8 cellular contexts compared by ENCODE assay signal in genomic region chr9:101533334-101534187, GRCh38. TPM values are rescaled to one million over a fixed set of nuclear protein-coding genes. Genes with fewer than 3 reads are reported as not detected.
A peak's percentile ranks its signal among the peaks of the same experiment; 100 is the strongest.
DNase-seq lines count a peak whose midpoint lies in the region; ATAC-seq and TF ChIP-seq lines count a peak whose summit lies in the region.

RNF20 (plus strand) TSS chr9:101533853; CDS start chr9:101535424, 1,571 bp downstream.

- H3K36me3 ChIP-seq in GM06990 (ENCODE audit: control insufficient read depth, insufficient read depth, low read length) (no peaks in the 10 kb centered on the region; the same call in none of the 2 replicates), suprapubic skin (peaks cover 6% of the 10 kb centered on the region)

- H3K4me3 ChIP-seq in GM06990 (replicated peaks; ENCODE audit: low read depth, low read length) (peak within 1 kb of the TSS; percentile 83), suprapubic skin (peak within 1 kb of the TSS; percentile 74)

- no peaks in the 10 kb centered on the region for H3K9me3 ChIP-seq in suprapubic skin

- H3K27me3 ChIP-seq in GM06990 (replicated peaks; ENCODE audit: control insufficient read depth, insufficient read depth, low read length) = no peaks in the 10 kb centered on the region
- H3K27me3 ChIP-seq in suprapubic skin = no peaks in the 10 kb centered on the region

- H3K27ac Mint-ChIP-seq in activated naive CD4-positive, alpha-beta T cell treated with anti-CD3 and anti-CD28 coated beads, Interleukin-2, amount 50 U/mL, for 24 hours = peak within 1 kb of the TSS; percentile 100

- no peak for TF ChIP-seq CTCF in GM06990 (IDR thresholded peaks at IDR 0.05; ENCODE audit: insufficient read depth, low read length, poor library complexity, severe bottlenecking)
- no peak for TF ChIP-seq CTCF in suprapubic skin (IDR thresholded peaks at IDR 0.05)

- peaks cover 34% of the 10 kb centered on the region for H3K4me1 ChIP-seq in suprapubic skin

- no peak for TF ChIP-seq POLR2A in suprapubic skin (IDR thresholded peaks at IDR 0.05)

- ATAC-seq in HG02588 (IDR thresholded peaks at IDR 0.05; ENCODE audit: unreplicated experiment) (peak; percentile 97), SK-N-SH treated with all-trans-retinoic acid at 6 μM for 48 hours (peak; percentile 95)

- under 1% methylated on average over 36 of the region's 45 CpGs for WGBS in suprapubic skin

- TF ChIP-seq EP300 in suprapubic skin (IDR thresholded peaks at IDR 0.05) = no peak

- peaks cover 22% of the 10 kb centered on the region for H3K4me1 Mint-ChIP-seq in activated naive CD4-positive, alpha-beta T cell treated with anti-CD3 and anti-CD28 coated beads, Interleukin-2, amount 50 U/mL, for 24 hours

- H3K27ac ChIP-seq in suprapubic skin = peak within 1 kb of the TSS; percentile 95

- H3K27me3 Mint-ChIP-seq in activated naive CD4-positive, alpha-beta T cell treated with anti-CD3 and anti-CD28 coated beads, Interleukin-2, amount 50 U/mL, for 24 hours = no peaks in the 10 kb centered on the region

- peak; percentile 96 for DNase-seq in GM06990 (ENCODE audit: extremely low read depth, insufficient read length)
- peak; percentile 99 for DNase-seq in NCI-H1092 (lab: John Stamatoyannopoulos, UW)
- DNase-seq in globus pallidus (ENCODE audit: low spot score) = peak; percentile 99
- peak; percentile 90 to 100 (median 99) for DNase-seq in nucleus accumbens (lab: John Stamatoyannopoulos, UW)
- DNase-seq in suprapubic skin (ENCODE audit: low spot score in 2 of 2) = peak; percentile 100

- H3K36me3 Mint-ChIP-seq in activated naive CD4-positive, alpha-beta T cell treated with anti-CD3 and anti-CD28 coated beads, Interleukin-2, amount 50 U/mL, for 24 hours = peaks cover 5% of the 10 kb centered on the region

- peak within 1 kb of the TSS; percentile 97 for H3K4me3 Mint-ChIP-seq in activated naive CD4-positive, alpha-beta T cell treated with anti-CD3 and anti-CD28 coated beads, Interleukin-2, amount 50 U/mL, for 24 hours

- no peaks in the 10 kb centered on the region for H3K9me3 Mint-ChIP-seq in activated naive CD4-positive, alpha-beta T cell treated with anti-CD3 and anti-CD28 coated beads, Interleukin-2, amount 50 U/mL, for 24 hours

TF ChIP-seq in SK-N-SH treated with all-trans-retinoic acid at 6 μM for 48 hours, 23 proteins besides CTCF, POLR2A, EP300 and RAD21:
- TF ChIP-seq OSR1 (CRISPR knock-in tag; IDR thresholded peaks at IDR 0.05) = no peak
- TF ChIP-seq CREB5 (CRISPR knock-in tag; IDR thresholded peaks at IDR 0.05; ENCODE audit: low read depth) = no peak

RNA-seq across cellular contexts. Expression of gene RNF20, which starts in this region (rescaled TPM):
- 10 to 100 TPM; 16.0 to 24.1 (median 22.3) TPM for total RNA-seq in suprapubic skin

Comparison
In these comparisons a context has a peak if more than half of its experiments do, and no peak if none do; other contexts are left out.
1. Peak in every context shown above with its lines: DNase-seq, ATAC-seq, H3K4me3 ChIP-seq and H3K27ac ChIP-seq.